In genomic region chr1:43438006-43438405, GRCh38 we compare ENCODE assay signal across 19 cellular contexts.
"Had no signal": no experiment of that assay in that cellular context is flagged by ENCODE, and none has a peak within 500 bp of the region (broad histone marks: within the 10 kb centered on the region; RNA-seq: fewer than 3 reads in every experiment).

No MANE protein-coding gene starts in this region.

- H3K4me2 ChIP-seq: hepatocyte had no signal

- H3K9me3 Mint-ChIP-seq: activated B cell treated with CpG ODN at 0.5 μM for 24 hours; activated CD4-positive, alpha-beta T cell treated with anti-CD3 and anti-CD28 coated beads, Interleukin-2, amount 10 ng/mL, durations not matched to agents 24 days and 14 days; activated naive CD4-positive, alpha-beta T cell treated with anti-CD3 and anti-CD28 coated beads for 36 hours; activated T-helper 17 cell treated with anti-CD3 and anti-CD28 coated beads, Interleukin-2, amount 50 U/mL, for 72 hours; nephron had no signal

- H3K27me3 ChIP-seq: esophagus muscularis mucosa, hepatocyte, pancreas, tibial artery, uterus had no signal

- DNase-seq: activated CD4-positive, alpha-beta T cell treated with anti-CD3 and anti-CD28 coated beads, Interleukin-2, amount 10 ng/mL, durations not matched to agents 24 days and 14 days; activated CD8-positive, alpha-beta T cell treated with anti-CD3 and anti-CD28 coated beads, Interleukin-2, amount 10 ng/mL, durations not matched to agents 7 days and 5 days; dermis blood vessel endothelial cell; effector CD8-positive, alpha-beta T cell; glutamatergic neuron; right cardiac atrium; stimulated activated naive CD4-positive, alpha-beta T cell treated with Interleukin-2 at 50 U/mL for 16 hours; SW 1271; T-helper 17 cell had no signal

- H3K9me3 ChIP-seq: esophagus muscularis mucosa, pancreas, tibial artery, uterus had no signal

- H3K4me1 Mint-ChIP-seq: activated B cell treated with CpG ODN at 0.5 μM for 24 hours; activated T-helper 17 cell treated with anti-CD3 and anti-CD28 coated beads, Interleukin-2, amount 50 U/mL, for 72 hours had no signal

- H2AFZ ChIP-seq: hepatocyte had no signal

- H3K36me3 ChIP-seq: uterus had no signal

- ATAC-seq: activated CD8-positive, alpha-beta T cell treated with anti-CD3 and anti-CD28 coated beads, Interleukin-2, amount 10 ng/mL, durations not matched to agents 7 days and 5 days; activated T-helper 17 cell treated with anti-CD3 and anti-CD28 coated beads, Interleukin-2, amount 50 U/mL, for 72 hours; pancreas; right cardiac atrium; T-helper 17 cell had no signal

- H3K27me3 Mint-ChIP-seq: activated B cell treated with CpG ODN at 0.5 μM for 24 hours; activated CD4-positive, alpha-beta T cell treated with anti-CD3 and anti-CD28 coated beads, Interleukin-2, amount 10 ng/mL, durations not matched to agents 24 days and 14 days; activated T-helper 17 cell treated with anti-CD3 and anti-CD28 coated beads, Interleukin-2, amount 50 U/mL, for 72 hours; T-helper 17 cell had no signal

- H3K27ac ChIP-seq: esophagus muscularis mucosa, hepatocyte, pancreas, tibial artery, uterus had no signal

- H3K4me3 Mint-ChIP-seq: activated B cell treated with CpG ODN at 0.5 μM for 24 hours; activated CD4-positive, alpha-beta T cell treated with anti-CD3 and anti-CD28 coated beads, Interleukin-2, amount 10 ng/mL, durations not matched to agents 24 days and 14 days; activated CD8-positive, alpha-beta T cell treated with anti-CD3 and anti-CD28 coated beads, Interleukin-2, amount 10 ng/mL, durations not matched to agents 7 days and 5 days; activated naive CD4-positive, alpha-beta T cell treated with anti-CD3 and anti-CD28 coated beads for 36 hours; activated T-helper 17 cell treated with anti-CD3 and anti-CD28 coated beads, Interleukin-2, amount 50 U/mL, for 72 hours; nephron; T-helper 17 cell had no signal

- H3K4me1 ChIP-seq: pancreas, uterus had no signal

- H3K27ac Mint-ChIP-seq: activated B cell treated with CpG ODN at 0.5 μM for 24 hours; activated CD4-positive, alpha-beta T cell treated with anti-CD3 and anti-CD28 coated beads, Interleukin-2, amount 10 ng/mL, durations not matched to agents 24 days and 14 days; activated CD8-positive, alpha-beta T cell treated with anti-CD3 and anti-CD28 coated beads, Interleukin-2, amount 10 ng/mL, durations not matched to agents 7 days and 5 days; activated naive CD4-positive, alpha-beta T cell treated with anti-CD3 and anti-CD28 coated beads for 36 hours; activated T-helper 17 cell treated with anti-CD3 and anti-CD28 coated beads, Interleukin-2, amount 50 U/mL, for 72 hours; nephron; T-helper 17 cell had no signal

- H3K4me3 ChIP-seq: esophagus muscularis mucosa, hepatocyte, pancreas, skin epidermis, tibial artery, uterus had no signal

- H3K79me2 ChIP-seq: hepatocyte had no signal
